Comparison of ENCODE assay signal across 23 cellular contexts in the genomic region with DNA sequence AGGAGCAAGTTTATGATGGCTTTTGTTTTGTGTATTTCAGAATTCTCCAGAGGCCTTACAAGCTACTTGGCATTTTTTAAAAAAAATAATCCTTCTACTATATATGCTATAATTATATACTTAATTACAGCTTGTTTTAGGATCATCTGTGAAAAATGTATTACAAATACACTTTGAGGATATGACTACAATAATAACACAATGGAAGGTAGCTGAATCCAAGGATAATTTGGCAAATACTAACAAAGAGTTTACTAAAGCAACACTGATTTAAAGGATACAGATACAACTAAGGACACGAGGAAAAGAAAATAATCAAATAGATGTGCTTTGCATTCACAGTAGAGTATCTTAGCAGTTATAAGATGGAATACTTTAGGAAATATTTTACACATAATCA.
"Had no signal": no experiment of that assay in that cellular context is flagged by ENCODE, and none has a peak within 500 bp of the region (broad histone marks: within the 10 kb centered on the region; RNA-seq: fewer than 3 reads in every experiment).

No MANE protein-coding gene starts in this region.

- H3K27me3 Mint-ChIP-seq: stimulated activated memory B cell treated with anti-CD40 and anti-IgM and Interleukin-4, amounts not matched to agents 10 μg/mL and 1 μg/mL and 100 μg/mL, for 72 hours had no signal

- H3K4me1 Mint-ChIP-seq: immature natural killer cell; natural killer cell; stimulated activated memory B cell treated with anti-CD40 and anti-IgM and Interleukin-4, amounts not matched to agents 10 μg/mL and 1 μg/mL and 100 μg/mL, for 72 hours had no signal

- H3K27ac Mint-ChIP-seq: endodermal cell; immature natural killer cell; natural killer cell; stimulated activated memory B cell treated with anti-CD40 and anti-IgM and Interleukin-4, amounts not matched to agents 10 μg/mL and 1 μg/mL and 100 μg/mL, for 72 hours had no signal

- DNase-seq: effector CD8-positive, alpha-beta T cell; endodermal cell; foreskin melanocyte; hypothalamus; immature natural killer cell; left ventricle myocardium superior; lower lobe of right lung; natural killer cell; right cardiac atrium; sigmoid colon; stimulated activated CD4-positive, alpha-beta T cell treated with anti-CD3 and anti-CD28 coated beads, Interleukin-4, amount 100 ng/mL, for 4 hours; stimulated activated naive CD8-positive, alpha-beta T cell treated with anti-CD3 and anti-CD28 coated beads, Interleukin-15, Interleukin-2, amounts not matched to agents 100 U/mL and 50 U/mL, for 24 hours; upper lobe of left lung had no signal

- H3K27me3 ChIP-seq: esophagus muscularis mucosa, neutrophil, sigmoid colon, tibial nerve, upper lobe of left lung had no signal

- H3K4me3 Mint-ChIP-seq: endodermal cell; immature natural killer cell; natural killer cell; neural crest cell; stimulated activated memory B cell treated with anti-CD40 and anti-IgM and Interleukin-4, amounts not matched to agents 10 μg/mL and 1 μg/mL and 100 μg/mL, for 72 hours had no signal

- H3K4me1 ChIP-seq: prostate gland had no signal

- H3K36me3 Mint-ChIP-seq: immature natural killer cell; natural killer cell; stimulated activated memory B cell treated with anti-CD40 and anti-IgM and Interleukin-4, amounts not matched to agents 10 μg/mL and 1 μg/mL and 100 μg/mL, for 72 hours had no signal

- H3K36me3 ChIP-seq: esophagus muscularis mucosa, lower lobe of right lung, neutrophil, prostate gland, sigmoid colon, thoracic aorta, tibial nerve, upper lobe of left lung had no signal

- ATAC-seq: left ventricle myocardium superior; lower lobe of right lung; natural killer cell; right cardiac atrium; stimulated activated memory B cell treated with anti-CD40 and anti-IgM and Interleukin-4, amounts not matched to agents 10 μg/mL and 1 μg/mL and 100 μg/mL, for 72 hours; stimulated activated naive CD8-positive, alpha-beta T cell treated with anti-CD3 and anti-CD28 coated beads, Interleukin-15, Interleukin-2, amounts not matched to agents 100 U/mL and 50 U/mL, for 24 hours had no signal

- H3K4me3 ChIP-seq: esophagus muscularis mucosa, lower lobe of right lung, prostate gland, sigmoid colon, thoracic aorta, tibial nerve, upper lobe of left lung had no signal

- H3K27ac ChIP-seq: lower lobe of right lung, neutrophil, prostate gland, upper lobe of left lung had no signal

- H3K9me3 ChIP-seq: esophagus muscularis mucosa, lower lobe of right lung, neutrophil, prostate gland, sigmoid colon, thoracic aorta, tibial nerve, upper lobe of left lung had no signal

- FAIRE-seq: colon, keratinocyte, urothelium cell line had no signal

- H3K9me3 Mint-ChIP-seq: endodermal cell; immature natural killer cell; natural killer cell; neural crest cell; stimulated activated memory B cell treated with anti-CD40 and anti-IgM and Interleukin-4, amounts not matched to agents 10 μg/mL and 1 μg/mL and 100 μg/mL, for 72 hours had no signal
